In the genomic region with DNA sequence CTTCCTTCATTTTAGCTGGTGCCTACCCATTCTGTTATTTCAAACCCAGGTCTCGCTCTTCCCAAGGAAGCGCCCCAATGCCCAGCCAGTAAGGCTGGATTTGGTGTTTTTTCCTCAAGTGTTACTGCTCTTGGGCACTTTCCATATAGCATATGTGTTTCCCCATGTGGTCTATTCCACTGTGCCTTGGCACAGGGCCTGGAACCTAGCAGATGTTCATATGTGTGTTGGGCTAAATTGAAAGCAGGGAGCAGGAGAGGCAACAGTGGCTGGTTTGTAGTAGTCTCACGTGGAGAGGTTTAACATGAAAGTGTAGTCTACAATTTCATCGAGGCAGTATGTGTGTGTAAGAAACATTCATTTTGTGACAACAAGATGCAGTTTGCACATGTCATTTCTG, we compare ENCODE assay signal across 17 cellular contexts. TPM values are rescaled to one million over a fixed set of nuclear protein-coding genes. Genes with fewer than 3 reads are reported as not detected.
DNase-seq lines count a peak whose midpoint lies in the region; ATAC-seq, FAIRE-seq and TF ChIP-seq lines count a peak whose summit lies in the region.
"Had no signal": no experiment of that assay in that cellular context is flagged by ENCODE, and none has a peak within 500 bp of the region (broad histone marks: within the 10 kb centered on the region; RNA-seq: fewer than 3 reads in every experiment).

No MANE protein-coding gene starts in this region.

- BruUV-seq in HepG2 (replicated peaks; lab: Mats Ljungman, UMichigan) = no TSS peak

- H3K27ac ChIP-seq in right lobe of liver (peak overlapping the region in 2 of 3 donors; percentile 73 to 84), HepG2 (ENCODE audit: extremely low read length, insufficient read depth, low read length) (no peak overlapping the region), hepatocyte (no peak overlapping the region), transverse colon (peak overlapping the region in 3 of 4 donors; percentile 51 to 71 (median 66))
- H3K27ac ChIP-seq: BLaER1 had no signal

- H3K27me3 ChIP-seq in right lobe of liver (no peaks in the 10 kb centered on the region), HepG2 (ENCODE audit: control insufficient read depth in 1 of 2, insufficient read depth in 2 of 2, low read length in 2 of 2) (no peaks in the 10 kb centered on the region), hepatocyte (no peaks in the 10 kb centered on the region), transverse colon (no peaks in the 10 kb centered on the region)
- H3K27me3 ChIP-seq: BLaER1 had no signal

- H3K9me3 ChIP-seq in right lobe of liver (no peaks in the 10 kb centered on the region), HepG2 (ENCODE audit: low read length) (no peaks in the 10 kb centered on the region), hepatocyte (ENCODE audit: low read depth) (no peaks in the 10 kb centered on the region), transverse colon (no peaks in the 10 kb centered on the region)
- H3K9me3 ChIP-seq: BLaER1 had no signal

- DNase-seq in right lobe of liver (peak in 1 of 3 donors; percentile 27), HepG2 (ENCODE audit: low spot score) (no peak), hepatocyte (ENCODE audit: low spot score) (peak; percentile 28), transverse colon (no peak), glomerular visceral epithelial cell (ENCODE audit: extremely low spot score) (no peak)
- DNase-seq in stimulated activated CD4-positive, alpha-beta T cell treated with anti-CD3 and anti-CD28 coated beads, Interleukin-4, amount 100 ng/mL, for 1 hour = no peak
- DNase-seq: activated CD4-positive, alpha-beta T cell treated with anti-CD3 and anti-CD28 coated beads, Interleukin-2, amount 50 U/mL, for 4 hours; activated naive CD8-positive, alpha-beta T cell treated with anti-CD3 and anti-CD28 coated beads, Interleukin-2, amount 10 ng/mL, durations not matched to agents 7 days and 5 days; NK-92 treated with Interleukin-12 subunit alpha and Interleukin-12 subunit beta, amount 100 ng/mL, for 24 hours; stimulated activated CD4-positive, alpha-beta T cell treated with anti-CD3 and anti-CD28 coated beads, Interleukin-1b, Interleukin-23, amount 100 ng/mL, for 48 hours; SW 1271 had no signal

- H3K4me2 ChIP-seq in HepG2 (ENCODE audit: low read depth, low read length) = no peak overlapping the region
- H3K4me2 ChIP-seq in hepatocyte = no peak overlapping the region
- H3K4me2 ChIP-seq: BLaER1 had no signal

- H3K4me3 Mint-ChIP-seq in activated T-helper 17 cell treated with anti-CD3 and anti-CD28 coated beads, Interleukin-2, amount 50 U/mL, for 72 hours = no peak overlapping the region
- H3K4me3 Mint-ChIP-seq: activated naive CD8-positive, alpha-beta T cell treated with anti-CD3 and anti-CD28 coated beads, Interleukin-2, amount 10 ng/mL, durations not matched to agents 7 days and 5 days; nephron; stimulated activated naive CD8-positive, alpha-beta T cell treated with anti-CD3 and anti-CD28 coated beads, Interleukin-15, Interleukin-2, amounts not matched to agents 100 ng/mL and 50 ng/mL, for 24 hours had no signal

- 61% methylated on average over 4 of the region's 4 CpGs for WGBS in right lobe of liver (ENCODE audit: insufficient coverage, low coverage, low lambda C conversion rate, missing lambda C conversion rate)
- 96% methylated on average over 4 of the region's 4 CpGs for WGBS in HepG2 (ENCODE audit: low lambda C conversion rate)
- WGBS in hepatocyte (ENCODE audit: low lambda C conversion rate, missing lambda C conversion rate) = 84% methylated on average over 4 of the region's 4 CpGs
- 74 to 79% methylated on average over 4 of the region's 4 CpGs for WGBS in transverse colon (ENCODE audit: low coverage in 1 of 2), 2 donors

- intact Hi-C loops in right lobe of liver (cut with DNase I) (no loop called here), HepG2 (cut with micrococcal nuclease; ENCODE audit: unreplicated experiment) (no loop called here), transverse colon (cut with DNase I; ENCODE audit: low total_unique reads) (no loop called here)

- TF ChIP-seq CTCF in right lobe of liver (IDR thresholded peaks at IDR 0.05) (no peak), HepG2 (CRISPR knock-in tag; IDR thresholded peaks at IDR 0.05) (no peak), hepatocyte (IDR thresholded peaks at IDR 0.05; ENCODE audit: poor library complexity) (no peak), transverse colon (IDR thresholded peaks at IDR 0.05) (no peak)

- no peak overlapping the region for H3K4me3 ChIP-seq in right lobe of liver
- H3K4me3 ChIP-seq in HepG2 (replicated peaks in 1 of 3; ENCODE audit: insufficient read depth in 1 of 3, low read depth in 2 of 3, low read length in 3 of 3) = no peak overlapping the region
- H3K4me3 ChIP-seq in hepatocyte = no peak overlapping the region
- no peak overlapping the region for H3K4me3 ChIP-seq in transverse colon
- H3K4me3 ChIP-seq: BLaER1 had no signal

- H4K20me1 ChIP-seq in HepG2 (ENCODE audit: insufficient read depth, low read length) (no peaks in the 10 kb centered on the region), hepatocyte (ENCODE audit: insufficient read depth, poor library complexity, severe bottlenecking) (no peaks in the 10 kb centered on the region)

- TF ChIP-seq POLR2A in right lobe of liver (IDR thresholded peaks at IDR 0.05) = no peak
- TF ChIP-seq POLR2A in HepG2 (IDR thresholded peaks at IDR 0.05; ENCODE audit: insufficient read depth in 1 of 2, low read depth in 2 of 2, low read length in 2 of 2) = no peak
- TF ChIP-seq POLR2A in transverse colon (IDR thresholded peaks at IDR 0.05) = no peak

- H3K36me3 ChIP-seq in right lobe of liver (peaks cover 0 to 6% (median 2%) of the 10 kb centered on the region in 4 donors), HepG2 (replicated peaks in 1 of 2; ENCODE audit: control insufficient read depth in 1 of 2, insufficient read depth in 2 of 2, low read length in 2 of 2) (peaks cover 3 to 13% of the 10 kb centered on the region in 2 experiments; a peak in 3 of 5 replicates), hepatocyte (replicated peaks; ENCODE audit: insufficient read depth, low read depth) (no peaks in the 10 kb centered on the region), transverse colon (peaks cover 0 to 4% (median 0%) of the 10 kb centered on the region in 4 donors)

- in situ Hi-C loops in HepG2 (cut with HindIII; ENCODE audit: extremely low pct_ligation_motif_present, low pct_unique_long_range_greater_than_20kb) = no loop called here
- in situ Hi-C loops in transverse colon (cut with MboI; ENCODE audit: low pct_ligation_motif_present in 1 of 4, low pct_unique_long_range_greater_than_20kb in 1 of 4, low sequenced_read_pairs in 3 of 4) = no loop called here

- CTCF ChIA-PET in HepG2 (lab: Yijun Ruan, JAX; ENCODE audit: low intra/inter-chr PET ratio, low total read pairs) = no interaction called here

- H2AFZ ChIP-seq in HepG2 (ENCODE audit: low read length) = no peak overlapping the region
- no peak overlapping the region for H2AFZ ChIP-seq in hepatocyte

- H3K4me1 Mint-ChIP-seq in activated T-helper 17 cell treated with anti-CD3 and anti-CD28 coated beads, Interleukin-2, amount 50 U/mL, for 72 hours = peaks cover 11% of the 10 kb centered on the region

- no peak for TF ChIP-seq RAD21 in HepG2 (CRISPR knock-in tag; IDR thresholded peaks at IDR 0.05)

- peak overlapping the region; percentile 9 for H3K27ac Mint-ChIP-seq in activated T-helper 17 cell treated with anti-CD3 and anti-CD28 coated beads, Interleukin-2, amount 50 U/mL, for 72 hours
- H3K27ac Mint-ChIP-seq: activated naive CD8-positive, alpha-beta T cell treated with anti-CD3 and anti-CD28 coated beads, Interleukin-2, amount 10 ng/mL, durations not matched to agents 7 days and 5 days; nephron; stimulated activated naive CD8-positive, alpha-beta T cell treated with anti-CD3 and anti-CD28 coated beads, Interleukin-15, Interleukin-2, amounts not matched to agents 100 ng/mL and 50 ng/mL, for 24 hours had no signal

- peaks cover 7% of the 10 kb centered on the region for H3K36me3 Mint-ChIP-seq in activated T-helper 17 cell treated with anti-CD3 and anti-CD28 coated beads, Interleukin-2, amount 50 U/mL, for 72 hours (ENCODE audit: low read depth)

- H3K4me1 ChIP-seq in right lobe of liver (peaks cover 0 to 65% (median 24%) of the 10 kb centered on the region in 4 donors), HepG2 (ENCODE audit: insufficient read depth, low read length) (peaks cover 42% of the 10 kb centered on the region), hepatocyte (ENCODE audit: insufficient read depth) (peaks cover 22% of the 10 kb centered on the region), transverse colon (peaks cover 4 to 38% (median 13%) of the 10 kb centered on the region in 4 donors)
- H3K4me1 ChIP-seq: BLaER1 had no signal

- no peaks in the 10 kb centered on the region for H3K9me2 ChIP-seq in hepatocyte (replicated peaks; ENCODE audit: insufficient read depth)

- no peak overlapping the region for H3K9ac ChIP-seq in HepG2 (ENCODE audit: insufficient read depth, low read depth, low read length)
- H3K9ac ChIP-seq: BLaER1 had no signal

- FAIRE-seq in HepG2 (lab: Jason Lieb, UNC) = no peak
- FAIRE-seq: H54 had no signal

- POLR2A ChIA-PET in HepG2 (lab: Yijun Ruan, JAX) = no interaction called here

- no peaks in the 10 kb centered on the region for H3K9me3 Mint-ChIP-seq in activated T-helper 17 cell treated with anti-CD3 and anti-CD28 coated beads, Interleukin-2, amount 50 U/mL, for 72 hours
- H3K9me3 Mint-ChIP-seq: activated naive CD8-positive, alpha-beta T cell treated with anti-CD3 and anti-CD28 coated beads, Interleukin-2, amount 10 ng/mL, durations not matched to agents 7 days and 5 days; nephron; stimulated activated naive CD8-positive, alpha-beta T cell treated with anti-CD3 and anti-CD28 coated beads, Interleukin-15, Interleukin-2, amounts not matched to agents 100 ng/mL and 50 ng/mL, for 24 hours had no signal

- peaks cover 14% of the 10 kb centered on the region for H3K79me2 ChIP-seq in HepG2 (ENCODE audit: insufficient read depth, low read length)
- H3K79me2 ChIP-seq in hepatocyte = peaks cover 20% of the 10 kb centered on the region

- no peaks in the 10 kb centered on the region for H3K27me3 Mint-ChIP-seq in activated T-helper 17 cell treated with anti-CD3 and anti-CD28 coated beads, Interleukin-2, amount 50 U/mL, for 72 hours
- H3K27me3 Mint-ChIP-seq: activated naive CD8-positive, alpha-beta T cell treated with anti-CD3 and anti-CD28 coated beads, Interleukin-2, amount 10 ng/mL, durations not matched to agents 7 days and 5 days; stimulated activated naive CD8-positive, alpha-beta T cell treated with anti-CD3 and anti-CD28 coated beads, Interleukin-15, Interleukin-2, amounts not matched to agents 100 ng/mL and 50 ng/mL, for 24 hours had no signal

- ATAC-seq in right lobe of liver (peak in 1 of 4 donors; percentile 20), HepG2 (no peak), GM18868 (IDR thresholded peaks at IDR 0.05; ENCODE audit: unreplicated experiment) (no peak)
- no peak for ATAC-seq in activated T-helper 17 cell treated with anti-CD3 and anti-CD28 coated beads, Interleukin-2, amount 50 U/mL, for 72 hours (replicated peaks)

- TF ChIP-seq EP300 in HepG2 (IDR thresholded peaks at IDR 0.05; ENCODE audit: low read depth in 2 of 2, low read length in 2 of 2) (no peak), HepG2 (CRISPR knock-in tag; IDR thresholded peaks at IDR 0.05; ENCODE audit: borderline replicate concordance) (no peak), transverse colon (IDR thresholded peaks at IDR 0.05; ENCODE audit: low read depth) (no peak)

RNA-seq across cellular contexts. Expression of a gene that starts 48.2 kb away (rescaled TPM):
- 10 to 100 TPM; 26.5 to 67.0 (median 40.8) TPM for total RNA-seq in right lobe of liver
- total RNA-seq in HepG2 (2016; rRNA removed; fragmentation: Illumina TruSeq; extraction: Trizol) = 18.8 and 35.2 TPM in 2 replicates
- total RNA-seq in HepG2 (2016; cell fraction: cytosol; rRNA removed; fragmentation: Illumina TruSeq; extraction: Trizol; ENCODE audit: low read depth) = 17.1 and 21.8 TPM in 2 replicates
- 21.1 and 37.8 TPM in 2 replicates for total RNA-seq in HepG2 (2016; cell fraction: insoluble cytoplasmic fraction; rRNA removed; fragmentation: Illumina TruSeq; extraction: Trizol)
- 21.4 and 24.5 TPM in 2 replicates for total RNA-seq in HepG2 (2016; cell fraction: membrane; rRNA removed; fragmentation: Illumina TruSeq; extraction: Trizol)
- 32.3 and 33.9 TPM in 2 replicates for total RNA-seq in HepG2 (2016; cell fraction: nucleus; rRNA removed; fragmentation: Illumina TruSeq; extraction: Trizol)
- polyA plus RNA-seq in HepG2 (2011; rRNA removed) = 52.1 and 59.2 TPM in 2 replicates
- polyA plus RNA-seq in HepG2 (2011; cell fraction: cytosol; rRNA removed) = 63.4 and 75.9 TPM in 2 replicates
- polyA plus RNA-seq in HepG2 (2011; cell fraction: nucleus; rRNA removed) = 42.5 and 44.4 TPM in 2 replicates
- polyA plus RNA-seq in HepG2 (2012) = 22.0 and 25.2 TPM in 2 replicates
- polyA plus RNA-seq in HepG2 (2016; cell fraction: cytosol; fragmentation: Illumina TruSeq; extraction: Trizol; ENCODE audit: low read depth) = 20.4 and 25.7 TPM in 2 replicates
- 23.5 and 26.8 TPM in 2 replicates for polyA plus RNA-seq in HepG2 (2016; cell fraction: insoluble cytoplasmic fraction; fragmentation: Illumina TruSeq; extraction: Trizol; ENCODE audit: low read depth)
- polyA plus RNA-seq in HepG2 (2016; cell fraction: membrane; fragmentation: Illumina TruSeq; extraction: Trizol; ENCODE audit: low read depth) = 21.8 and 22.3 TPM in 2 replicates
- 54.4 and 73.2 TPM in 2 replicates for polyA plus RNA-seq in HepG2 (2016; cell fraction: nucleus; fragmentation: Illumina TruSeq; extraction: Trizol; ENCODE audit: insufficient read depth, low read depth)
- 115 and 158 TPM in 2 replicates for polyA minus RNA-seq in HepG2 (2011; rRNA and poly(A)+ RNA removed; ENCODE audit: low replicate concordance)
- polyA minus RNA-seq in HepG2 (2011; cell fraction: cytosol; rRNA and poly(A)+ RNA removed) = 28.8 and 28.9 TPM in 2 replicates
- polyA minus RNA-seq in HepG2 (2011; cell fraction: nucleus; rRNA and poly(A)+ RNA removed) = 9.1 and 11.6 TPM in 2 replicates
- total RNA-seq in activated T-helper 17 cell treated with anti-CD3 and anti-CD28 coated beads, Interleukin-2, amount 50 U/mL, for 72 hours = 10 to 100 TPM; 43.4 to 55.3 TPM
- 57.4 and 59.6 TPM in 2 replicates for total RNA-seq in hepatocyte
- 98.7 and 103 TPM in 2 replicates for polyA plus RNA-seq in hepatocyte
- total RNA-seq in transverse colon = 100 to 1,000 TPM in 1 of 4 donors, 10 to 100 TPM in 3; 60.9 to 116 (median 88.2) TPM

Comparison
In these comparisons a context has a peak if more than half of its experiments do, and no peak if none do; other contexts are left out.
1. H3K27ac ChIP-seq: peak in right lobe of liver (2 of 3) and transverse colon (3 of 4); none in HepG2 (single experiment) and hepatocyte (single experiment).